15 cellular contexts compared by ENCODE assay signal in genomic region chr17:66678827-66679226, GRCh38.
"Had no signal": no experiment of that assay in that cellular context is flagged by ENCODE, and none has a peak within 500 bp of the region (broad histone marks: within the 10 kb centered on the region; RNA-seq: fewer than 3 reads in every experiment).

No MANE protein-coding gene starts in this region.

- H3K4me3 Mint-ChIP-seq: mesothelial cell of epicardium had no signal

- DNase-seq: activated CD4-positive, alpha-beta T cell treated with anti-CD3 and anti-CD28 coated beads, Interleukin-2, amount 50 U/mL, for 48 hours; activated CD4-positive, CD25-positive, alpha-beta regulatory T cell treated with anti-CD3 and anti-CD28 coated beads, Interleukin-2, amount 50 U/mL, for 72 hours; activated CD8-positive, alpha-beta memory T cell treated with anti-CD3 and anti-CD28 coated beads, Interleukin-2, amount 50 U/mL, for 4 hours; dermis blood vessel endothelial cell; head of caudate nucleus; left cardiac atrium; right cardiac atrium; stimulated activated CD4-positive, alpha-beta T cell treated with anti-CD3 and anti-CD28 coated beads, Interleukin-15, amount 100 ng/mL, for 24 hours; stimulated activated CD4-positive, alpha-beta T cell treated with anti-CD3 and anti-CD28 coated beads, Interleukin-4, amount 100 ng/mL, for 1 hour; stimulated activated naive CD8-positive, alpha-beta T cell treated with anti-CD3 and anti-CD28 coated beads, Interleukin-15, Interleukin-2, amounts not matched to agents 100 U/mL and 50 U/mL, for 24 hours had no signal

- ATAC-seq: left cardiac atrium; right cardiac atrium; stimulated activated naive CD8-positive, alpha-beta T cell treated with anti-CD3 and anti-CD28 coated beads, Interleukin-15, Interleukin-2, amounts not matched to agents 100 U/mL and 50 U/mL, for 24 hours had no signal

- H3K27me3 Mint-ChIP-seq: progenitor cell of endocrine pancreas had no signal

- H3K27me3 ChIP-seq: suprapubic skin had no signal

- H3K27ac Mint-ChIP-seq: mesothelial cell of epicardium, progenitor cell of endocrine pancreas had no signal

- H3K9me3 ChIP-seq: suprapubic skin had no signal

- H3K4me3 ChIP-seq: lung, skin epidermis, suprapubic skin had no signal

- H3K36me3 ChIP-seq: suprapubic skin had no signal
